In genomic region chr7:102318482-102318971, GRCh38 we compare ENCODE assay signal across 13 cellular contexts. TPM values are rescaled to one million over a fixed set of nuclear protein-coding genes. Genes with fewer than 3 reads are reported as not detected.
DNase-seq lines count a peak whose midpoint lies in the region; ATAC-seq and TF ChIP-seq lines count a peak whose summit lies in the region.
"Had no signal": no experiment of that assay in that cellular context is flagged by ENCODE, and none has a peak within 500 bp of the region (broad histone marks: within the 10 kb centered on the region; RNA-seq: fewer than 3 reads in every experiment).

No MANE protein-coding gene starts in this region.

- ATAC-seq in HG03354 (IDR thresholded peaks at IDR 0.05; ENCODE audit: poor library complexity, severe bottlenecking, unreplicated experiment): no peak

- H3K36me3 ChIP-seq in brain microvascular endothelial cell (replicated peaks): no peaks in the 10 kb centered on the region

- H3K27me3 ChIP-seq in brain microvascular endothelial cell (replicated peaks): no peaks in the 10 kb centered on the region

- H3K4me3 ChIP-seq in brain microvascular endothelial cell (ENCODE audit: low read depth, low read length): no peak overlapping the region

- TF ChIP-seq CTCF in brain microvascular endothelial cell (IDR thresholded peaks at IDR 0.05; ENCODE audit: low read depth, low read length, missing control alignments): peak; percentile 9

- in situ Hi-C loops in brain microvascular endothelial cell (cut with HindIII; ENCODE audit: low pct_ligation_motif_present, low sequenced_read_pairs): no loop called here

- DNase-seq in Daoy (ENCODE audit: low read depth) (peak; percentile 71), NCI-H1436 treated with DMSO at 0.1 percent for 48 hours (lab: John Stamatoyannopoulos, UW) (peak; percentile 86), brain microvascular endothelial cell (no peak), mucosa of gallbladder (ENCODE audit: low spot score) (peak; percentile 48), putamen (ENCODE audit: low spot score) (no peak), NCI-H1048 (lab: John Stamatoyannopoulos, UW) (no peak), OCI-M1 (lab: John Stamatoyannopoulos, UW) (no peak)
- DNase-seq: activated CD4-positive, alpha-beta T cell treated with anti-CD3 and anti-CD28 coated beads, Interleukin-2, amount 50 U/mL, for 4 hours; stimulated activated CD4-positive, alpha-beta T cell treated with anti-CD3 and anti-CD28 coated beads, Interleukin-4, amount 100 ng/mL, for 1 hour had no signal

- no peak overlapping the region for H3K27ac ChIP-seq in brain microvascular endothelial cell

RNA-seq across cellular contexts. Expression of gene SH2B2, which starts 31.9 kb away (rescaled TPM):
- 2.2 and 5.3 TPM in 2 replicates for total RNA-seq in Daoy (2014; rRNA removed; shearing (Covaris generic))
- 7.2 TPM for total RNA-seq in mucosa of gallbladder

RNA-seq across cellular contexts. Expression of gene SPDYE6, which starts 37.7 kb away (rescaled TPM):
- total RNA-seq in Daoy (2014; rRNA removed; shearing (Covaris generic)): not detected in 2 replicates
- not detected for total RNA-seq in mucosa of gallbladder
- total RNA-seq: LHCN-M2, myocyte, urinary bladder had no signal

Comparison
In these comparisons a context has a peak if more than half of its experiments do, and no peak if none do; other contexts are left out.
1. DNase-seq: peak in Daoy (single experiment), NCI-H1436 treated with DMSO at 0.1 percent for 48 hours (single experiment) and mucosa of gallbladder (single experiment); none in brain microvascular endothelial cell (single experiment), putamen (single experiment), NCI-H1048 (single experiment) and OCI-M1 (single experiment).